8 cellular contexts compared by ENCODE assay signal in the genomic region with DNA sequence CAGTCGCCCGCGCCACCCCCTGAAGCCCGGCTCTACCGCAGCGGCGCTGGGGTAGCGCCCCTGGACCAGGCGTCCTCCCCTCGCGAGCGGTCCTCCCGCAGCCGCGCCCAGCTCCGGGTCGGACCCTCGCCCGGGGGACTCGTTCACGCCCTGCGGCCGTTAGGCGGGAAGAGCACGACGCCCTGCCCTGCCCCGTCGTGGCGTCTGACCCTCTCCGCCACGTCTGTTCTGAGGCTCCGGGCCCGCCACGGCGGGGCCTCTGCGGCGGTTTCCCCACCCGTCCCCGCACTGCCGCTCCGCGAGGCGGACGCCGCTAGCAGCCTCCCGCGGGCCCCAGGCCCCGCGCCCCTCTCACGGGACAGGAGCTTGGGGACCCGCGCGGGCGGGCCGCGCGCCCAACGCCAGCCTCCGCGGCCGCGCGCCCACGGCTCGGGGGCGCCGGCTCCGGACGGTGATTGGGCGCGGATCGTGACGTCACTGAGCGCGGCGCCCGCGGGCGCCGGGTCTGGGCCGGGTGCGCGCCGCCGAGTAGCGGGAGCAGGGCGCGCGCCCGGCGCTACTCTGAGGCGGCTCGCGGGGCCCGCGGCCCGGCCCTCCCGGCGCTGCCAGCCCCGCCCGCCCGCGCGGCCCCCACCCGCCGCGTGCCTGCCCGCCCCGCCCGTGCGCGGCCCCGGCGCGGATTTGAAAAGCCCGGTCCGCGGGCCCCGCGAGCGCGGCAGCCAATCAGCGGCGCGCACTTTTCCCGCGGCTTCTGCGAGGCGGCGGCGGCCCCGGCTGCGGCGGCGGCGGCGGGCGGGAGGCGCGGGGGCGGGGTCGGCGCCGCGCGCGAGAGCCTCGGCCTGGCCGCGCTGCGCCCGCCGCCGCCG. TPM values are rescaled to one million over a fixed set of nuclear protein-coding genes. Genes with fewer than 3 reads are reported as not detected.
A peak's percentile ranks its signal among the peaks of the same experiment; 100 is the strongest.
DNase-seq lines count a peak whose midpoint lies in the region; ATAC-seq, FAIRE-seq and TF ChIP-seq lines count a peak whose summit lies in the region.

A gene (plus strand): TSS at position 816 of the 866 bp plus-strand sequence. CDS start 29,262 bp downstream, outside the sequence.

- peak; percentile 56 for ATAC-seq in HG02938 (IDR thresholded peaks at IDR 0.05; ENCODE audit: unreplicated experiment)
- ATAC-seq in aorta (ENCODE audit: low FRiP score), result peak; percentile 92

- H3K36me3 ChIP-seq in ascending aorta (no peaks in the 10 kb centered on the region), aorta (ENCODE audit: control insufficient read depth in 1 of 2, insufficient read depth in 2 of 2, low read length in 1 of 2) (no peaks in the 10 kb centered on the region)

- no peaks in the 10 kb centered on the region for H3K9me3 ChIP-seq in ascending aorta
- no peaks in the 10 kb centered on the region for H3K9me3 ChIP-seq in aorta (ENCODE audit: control insufficient read depth, low read length)

- TF ChIP-seq CTCF in ascending aorta (IDR thresholded peaks at IDR 0.05), result no peak

- peak; percentile 85 for DNase-seq in GM18507 (ENCODE audit: extremely low spot score, insufficient read length, low read depth)
- DNase-seq in NCI-H1694 treated with DMSO at 0.1 percent for 48 hours (lab: John Stamatoyannopoulos, UW), result peak; percentile 53
- DNase-seq in T-helper 22 cell (ENCODE audit: low read depth), result peak; percentile 83
- peak; percentile 35 to 93 for DNase-seq in ascending aorta (ENCODE audit: low spot score in 2 of 2)
- peak; percentile 98 for DNase-seq in hepatic stellate cell (ENCODE audit: low spot score)
- DNase-seq in retina, result peak; percentile 93
- peak; percentile 92 to 97 for DNase-seq in aorta

- no peaks in the 10 kb centered on the region for H3K27me3 ChIP-seq in ascending aorta
- H3K27me3 ChIP-seq in aorta (ENCODE audit: control insufficient read depth in 1 of 2, insufficient read depth in 2 of 2, low read length in 1 of 2), result no peaks in the 10 kb centered on the region

- H3K27ac ChIP-seq in ascending aorta (peak within 1 kb of the TSS; percentile 98 to 99), aorta (ENCODE audit: low read depth in 1 of 2, low read length in 2 of 2) (peak within 1 kb of the TSS; percentile 33 to 95)

- peak; percentile 55 for FAIRE-seq in GM18507 (lab: Jason Lieb, UNC)

- peaks cover 4 to 5% of the 10 kb centered on the region in 2 donors for H3K4me1 ChIP-seq in ascending aorta
- H3K4me1 ChIP-seq in aorta (ENCODE audit: control insufficient read depth in 1 of 2, insufficient read depth in 2 of 2, low read length in 2 of 2), result no peaks in the 10 kb centered on the region

- intact Hi-C loops in ascending aorta (cut with DNase I) (loop anchor here (1.0 to 10.0 kb wide), 10 partner anchors 15 to 1421 kb away; a partner anchor contains a TSS), aorta (cut with DNase I) (loop anchor here (2.0 kb wide), 1 partner anchor 14 kb away; a partner anchor contains a TSS)

- WGBS in aorta, 2 donors, result 0 to 1% methylated on average over 61 to 155 of the region's 155 CpGs

- H3K4me3 ChIP-seq in ascending aorta (peak within 1 kb of the TSS; percentile 99 to 100), aorta (ENCODE audit: low read length in 2 of 2) (peak within 1 kb of the TSS; percentile 87 to 100)

RNA-seq across cellular contexts. Expression of the gene that starts here (rescaled TPM):
- total RNA-seq in ascending aorta (19.9 TPM), aorta (10 to 100 TPM; 47.2 to 56.6 TPM)
- 10 to 100 TPM in 1 of 2 donors, 1 to 10 TPM in 1; 8.0 to 10.9 TPM for polyA plus RNA-seq in aorta

Comparison
In these comparisons a context has a peak if more than half of its experiments do, and no peak if none do; other contexts are left out.
1. Peak in every context shown above with its lines: DNase-seq, ATAC-seq, H3K4me3 ChIP-seq and H3K27ac ChIP-seq.